In genomic region chr6:37884548-37884947, GRCh38 we compare ENCODE assay signal across 30 cellular contexts.
"Had no signal": no experiment of that assay in that cellular context is flagged by ENCODE, and none has a peak within 500 bp of the region (broad histone marks: within the 10 kb centered on the region; RNA-seq: fewer than 3 reads in every experiment).

No MANE protein-coding gene starts in this region.

- H3K9me3 Mint-ChIP-seq: naive thymus-derived CD4-positive, alpha-beta T cell; nephron progenitor cell; neural progenitor cell; stimulated activated effector memory CD8-positive, alpha-beta T cell treated with anti-CD3 and anti-CD28 coated beads, Interleukin-12 subunit alpha, Interleukin-12 subunit beta, amount 100 ng/mL, for 72 hours; stimulated activated naive CD8-positive, alpha-beta T cell treated with anti-CD3 and anti-CD28 coated beads, Interleukin-15, Interleukin-2, amounts not matched to agents 100 ng/mL and 50 ng/mL, for 24 hours had no signal

- H2AFZ ChIP-seq: hepatocyte, neural progenitor cell had no signal

- H3K9ac ChIP-seq: neural progenitor cell had no signal

- H3K4me3 ChIP-seq: heart right ventricle, hepatocyte, lower lobe of right lung, mucosa of descending colon, neural progenitor cell, ovary, right atrium auricular region, right lobe of liver, skin epidermis, suprapubic skin, thoracic aorta, tibial artery, uterus had no signal

- H3K27ac ChIP-seq: heart right ventricle, hepatocyte, lower lobe of right lung, neural progenitor cell, ovary, right atrium auricular region, right lobe of liver, skin epidermis, suprapubic skin, thoracic aorta, tibial artery, uterus had no signal

- H3K27me3 ChIP-seq: heart right ventricle, hepatocyte, neural progenitor cell, ovary, right atrium auricular region, right lobe of liver, suprapubic skin, tibial artery, uterus had no signal

- H3K27ac Mint-ChIP-seq: nephron progenitor cell; neural progenitor cell; stimulated activated effector memory CD8-positive, alpha-beta T cell treated with anti-CD3 and anti-CD28 coated beads, Interleukin-12 subunit alpha, Interleukin-12 subunit beta, amount 100 ng/mL, for 72 hours; stimulated activated naive CD8-positive, alpha-beta T cell treated with anti-CD3 and anti-CD28 coated beads, Interleukin-15, Interleukin-2, amounts not matched to agents 100 ng/mL and 50 ng/mL, for 24 hours; type B pancreatic cell had no signal

- H3K4me3 Mint-ChIP-seq: nephron progenitor cell; neural progenitor cell; stimulated activated effector memory CD8-positive, alpha-beta T cell treated with anti-CD3 and anti-CD28 coated beads, Interleukin-12 subunit alpha, Interleukin-12 subunit beta, amount 100 ng/mL, for 72 hours; stimulated activated naive CD8-positive, alpha-beta T cell treated with anti-CD3 and anti-CD28 coated beads, Interleukin-15, Interleukin-2, amounts not matched to agents 100 ng/mL and 50 ng/mL, for 24 hours; type B pancreatic cell had no signal

- DNase-seq: heart right ventricle; islet precursor cell; left cardiac atrium; left ventricle myocardium superior; lower lobe of right lung; mammary epithelial cell; mesenchymal stem cell; midbrain; mucosa of descending colon; naive thymus-derived CD4-positive, alpha-beta T cell; nephron progenitor cell; ovary; right lobe of liver; stimulated activated CD4-positive, alpha-beta T cell treated with anti-CD3 and anti-CD28 coated beads, Interleukin-12 subunit alpha, Interleukin-12 subunit beta, amount 100 ng/mL, for 4 hours; stimulated activated CD4-positive, alpha-beta T cell treated with anti-CD3 and anti-CD28 coated beads, Interleukin-15, amount 100 ng/mL, for 24 hours; stimulated activated CD4-positive, alpha-beta T cell treated with anti-CD3 and anti-CD28 coated beads, Interleukin-2, amount 100 ng/mL, for 24 hours; stimulated activated CD4-positive, alpha-beta T cell treated with anti-CD3 and anti-CD28 coated beads, Interleukin-4, amount 100 ng/mL, for 1 hour; stimulated activated naive CD4-positive, alpha-beta T cell; tibial artery; uterus had no signal

- H3K9me3 ChIP-seq: heart right ventricle, lower lobe of right lung, mucosa of descending colon, ovary, right atrium auricular region, right lobe of liver, suprapubic skin, thoracic aorta, tibial artery, uterus had no signal

- H3K4me2 ChIP-seq: hepatocyte, neural progenitor cell had no signal

- H3K27me3 Mint-ChIP-seq: naive thymus-derived CD4-positive, alpha-beta T cell; progenitor cell of endocrine pancreas; stimulated activated naive CD8-positive, alpha-beta T cell treated with anti-CD3 and anti-CD28 coated beads, Interleukin-15, Interleukin-2, amounts not matched to agents 100 ng/mL and 50 ng/mL, for 24 hours; type B pancreatic cell had no signal

- H3K36me3 Mint-ChIP-seq: stimulated activated effector memory CD8-positive, alpha-beta T cell treated with anti-CD3 and anti-CD28 coated beads, Interleukin-12 subunit alpha, Interleukin-12 subunit beta, amount 100 ng/mL, for 72 hours had no signal

- H3K36me3 ChIP-seq: heart right ventricle, lower lobe of right lung, neural progenitor cell, ovary, right atrium auricular region, right lobe of liver, suprapubic skin, thoracic aorta, tibial artery, uterus had no signal
